In the genomic region with DNA sequence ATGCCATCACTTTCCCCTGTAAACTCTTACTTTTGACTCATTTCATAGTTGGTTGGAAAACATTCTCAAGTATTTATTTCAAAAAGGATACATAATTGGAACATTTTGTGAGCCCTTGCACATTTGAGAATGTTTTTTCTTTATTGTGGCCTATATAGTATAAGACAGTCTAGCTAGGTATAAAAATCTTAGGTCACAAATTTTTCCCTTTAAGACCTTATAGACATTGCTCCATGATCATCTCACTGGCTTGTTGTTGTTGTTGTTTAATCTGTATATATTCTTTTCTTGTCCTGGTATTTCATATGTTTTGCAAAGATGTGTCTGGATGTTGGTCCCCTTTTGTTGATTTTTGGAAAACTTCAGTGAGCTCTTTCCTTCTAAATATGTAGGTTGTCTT, we compare ENCODE assay signal across 11 cellular contexts.
"Had no signal": no experiment of that assay in that cellular context is flagged by ENCODE, and none has a peak within 500 bp of the region (broad histone marks: within the 10 kb centered on the region; RNA-seq: fewer than 3 reads in every experiment).

No MANE protein-coding gene starts in this region.

- ATAC-seq: GM23338, HCT116 had no signal

- H3K4me3 Mint-ChIP-seq: GM23338, H9, HFFc6 had no signal

- H3K27ac ChIP-seq: GM23248 had no signal

- H2AFZ ChIP-seq: GM23248, GM23338 had no signal

- DNase-seq: GM23248, GOT3, H7, H9, HCEC 1CT, HFFc6 had no signal

- H3K4me3 ChIP-seq: GM23248, GM23338, HAP-1 had no signal

- H3K27ac Mint-ChIP-seq: GM23338, H9, HFFc6 had no signal

- H3K4me1 ChIP-seq: HAP-1 had no signal

- H3K9ac ChIP-seq: GM23248 had no signal

- FAIRE-seq: H1, H54 had no signal

- H3K4me2 ChIP-seq: GM23338 had no signal

- H3K36me3 ChIP-seq: HAP-1 had no signal
